2 cellular contexts compared by ENCODE assay signal in the genomic region with DNA sequence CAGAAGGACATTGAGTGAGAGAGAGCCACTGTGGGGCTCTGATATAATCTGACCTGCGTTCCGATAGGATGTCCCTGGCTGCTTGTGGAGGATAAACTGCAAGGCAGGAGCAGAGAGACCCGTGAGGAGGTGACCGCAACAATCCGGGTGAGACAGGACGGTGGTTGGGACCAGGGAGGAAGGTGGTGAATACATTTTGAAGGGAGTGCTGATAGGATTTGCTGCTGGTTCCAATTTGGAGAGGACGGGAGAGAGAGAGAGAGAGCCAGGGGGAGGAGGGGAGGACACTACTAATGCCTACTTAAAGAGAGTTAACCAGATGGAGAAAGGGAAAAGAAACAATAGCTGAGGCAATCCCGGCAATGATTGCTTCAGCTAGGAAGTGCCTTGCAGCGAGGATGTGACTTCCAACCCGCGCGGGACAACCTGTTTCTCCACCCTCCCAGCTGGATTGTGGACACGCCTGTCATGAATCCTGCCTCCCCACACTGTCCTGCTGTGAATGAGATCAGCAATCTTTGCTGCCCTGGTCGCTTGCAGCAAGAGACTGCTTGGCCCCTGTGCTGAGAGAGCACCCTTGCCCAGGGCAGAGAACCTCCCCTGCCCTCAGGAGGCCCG.
TF ChIP-seq lines count a peak whose summit lies in the region.

No MANE protein-coding gene starts in this region.

TF ChIP-seq in HEK293, 187 proteins besides CTCF, POLR2A, EP300 and RAD21 (continued from another document and continues in another):
- 0 out of 2 replicates have a peak, but pooled peaks have one; percentile 5 for TF ChIP-seq ZNF664 (tag by site-specific recombination; IDR thresholded peaks at IDR 0.05)
- no peak for TF ChIP-seq ZNF266 (tag by site-specific recombination; IDR thresholded peaks at IDR 0.05; ENCODE audit: low read depth)
- TF ChIP-seq ZNF335 (tag by site-specific recombination; conservative IDR thresholded peaks at IDR 0.05) = peak; percentile 76
- TF ChIP-seq ZNF704 (tag by site-specific recombination; IDR thresholded peaks at IDR 0.05) = no peak
- no peak for TF ChIP-seq ZNF544 (tag by site-specific recombination; IDR thresholded peaks at IDR 0.05)
- TF ChIP-seq, protein P1, sequence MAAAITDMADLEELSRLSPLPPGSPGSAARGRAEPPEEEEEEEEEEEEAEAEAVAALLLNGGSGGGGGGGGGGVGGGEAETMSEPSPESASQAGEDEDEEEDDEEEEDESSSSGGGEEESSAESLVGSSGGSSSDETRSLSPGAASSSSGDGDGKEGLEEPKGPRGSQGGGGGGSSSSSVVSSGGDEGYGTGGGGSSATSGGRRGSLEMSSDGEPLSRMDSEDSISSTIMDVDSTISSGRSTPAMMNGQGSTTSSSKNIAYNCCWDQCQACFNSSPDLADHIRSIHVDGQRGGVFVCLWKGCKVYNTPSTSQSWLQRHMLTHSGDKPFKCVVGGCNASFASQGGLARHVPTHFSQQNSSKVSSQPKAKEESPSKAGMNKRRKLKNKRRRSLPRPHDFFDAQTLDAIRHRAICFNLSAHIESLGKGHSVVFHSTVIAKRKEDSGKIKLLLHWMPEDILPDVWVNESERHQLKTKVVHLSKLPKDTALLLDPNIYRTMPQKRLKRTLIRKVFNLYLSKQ (tag by site-specific recombination; IDR thresholded peaks at IDR 0.05; ENCODE audit: borderline replicate concordance) = no peak
- TF ChIP-seq KLF10 (tag by site-specific recombination; IDR thresholded peaks at IDR 0.05) = no peak
- TF ChIP-seq ZNF530 (tag by site-specific recombination; IDR thresholded peaks at IDR 0.05; ENCODE audit: low read depth) = no peak
- no peak for TF ChIP-seq ZNF843 (tag by site-specific recombination; IDR thresholded peaks at IDR 0.05)
- TF ChIP-seq ZNF596 (tag by site-specific recombination; IDR thresholded peaks at IDR 0.05) = no peak
- TF ChIP-seq ZBTB21 (tag by site-specific recombination; IDR thresholded peaks at IDR 0.05) = peak; percentile 72; the same call in 1 of the 2 replicates
- TF ChIP-seq TCF7L2 (IDR thresholded peaks at IDR 0.05; ENCODE audit: borderline replicate concordance, low read depth, low read length) = no peak
- TF ChIP-seq GLI4 (tag by site-specific recombination; IDR thresholded peaks at IDR 0.05) = no peak
- TF ChIP-seq KLF9 (tag by site-specific recombination; IDR thresholded peaks at IDR 0.05; ENCODE audit: low read depth) = peak; percentile 25; the same call in 1 of the 2 replicates
- no peak for TF ChIP-seq ZNF311 (tag by site-specific recombination; IDR thresholded peaks at IDR 0.05; ENCODE audit: borderline replicate concordance)
- peak; percentile 55; the same call in 1 of the 2 replicates for TF ChIP-seq ZNF660 (tag by site-specific recombination; IDR thresholded peaks at IDR 0.05)
- TF ChIP-seq KLF1 (tag by site-specific recombination; IDR thresholded peaks at IDR 0.05) = peak; percentile 86
- TF ChIP-seq ZNF76 (tag by site-specific recombination; IDR thresholded peaks at IDR 0.05; ENCODE audit: borderline replicate concordance, low read depth) = 0 out of 2 replicates have a peak, but pooled peaks have one; percentile 18
- TF ChIP-seq ZNF37A (tag by site-specific recombination; IDR thresholded peaks at IDR 0.05) = no peak
- TF ChIP-seq EGR2 (tag by site-specific recombination; IDR thresholded peaks at IDR 0.05; ENCODE audit: low read depth) = no peak
- TF ChIP-seq, protein P2, sequence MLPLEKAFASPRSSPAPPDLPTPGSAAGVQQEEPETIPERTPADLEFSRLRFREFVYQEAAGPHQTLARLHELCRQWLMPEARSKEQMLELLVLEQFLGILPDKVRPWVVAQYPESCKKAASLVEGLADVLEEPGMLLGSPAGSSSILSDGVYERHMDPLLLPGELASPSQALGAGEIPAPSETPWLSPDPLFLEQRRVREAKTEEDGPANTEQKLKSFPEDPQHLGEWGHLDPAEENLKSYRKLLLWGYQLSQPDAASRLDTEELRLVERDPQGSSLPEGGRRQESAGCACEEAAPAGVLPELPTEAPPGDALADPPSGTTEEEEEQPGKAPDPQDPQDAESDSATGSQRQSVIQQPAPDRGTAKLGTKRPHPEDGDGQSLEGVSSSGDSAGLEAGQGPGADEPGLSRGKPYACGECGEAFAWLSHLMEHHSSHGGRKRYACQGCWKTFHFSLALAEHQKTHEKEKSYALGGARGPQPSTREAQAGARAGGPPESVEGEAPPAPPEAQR (tag by site-specific recombination; IDR thresholded peaks at IDR 0.05) = peak; percentile 55; the same call in 1 of the 2 replicates
- no peak for TF ChIP-seq ZNF514 (tag by site-specific recombination; IDR thresholded peaks at IDR 0.05)
- no peak for TF ChIP-seq ZNF132 (tag by site-specific recombination; IDR thresholded peaks at IDR 0.05; ENCODE audit: borderline replicate concordance)
- no peak for TF ChIP-seq ZNF221 (tag by site-specific recombination; IDR thresholded peaks at IDR 0.05; ENCODE audit: borderline replicate concordance)
- TF ChIP-seq ZNF239 (tag by site-specific recombination; IDR thresholded peaks at IDR 0.05) = no peak
- TF ChIP-seq, protein P3, sequence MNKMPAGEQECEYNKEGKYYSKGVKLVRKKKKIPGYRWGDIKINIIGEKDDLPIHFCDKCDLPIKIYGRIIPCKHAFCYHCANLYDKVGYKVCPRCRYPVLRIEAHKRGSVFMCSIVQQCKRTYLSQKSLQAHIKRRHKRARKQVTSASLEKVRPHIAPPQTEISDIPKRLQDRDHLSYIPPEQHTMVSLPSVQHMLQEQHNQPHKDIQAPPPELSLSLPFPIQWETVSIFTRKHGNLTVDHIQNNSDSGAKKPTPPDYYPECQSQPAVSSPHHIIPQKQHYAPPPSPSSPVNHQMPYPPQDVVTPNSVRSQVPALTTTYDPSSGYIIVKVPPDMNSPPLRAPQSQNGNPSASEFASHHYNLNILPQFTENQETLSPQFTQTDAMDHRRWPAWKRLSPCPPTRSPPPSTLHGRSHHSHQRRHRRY (tag by site-specific recombination; IDR thresholded peaks at IDR 0.05) = 0 out of 2 replicates have a peak, but pooled peaks have one; percentile 16
- peak; percentile 96 for TF ChIP-seq ZBTB17 (tag by site-specific recombination; IDR thresholded peaks at IDR 0.05)
- TF ChIP-seq ZNF830 (tag by site-specific recombination; IDR thresholded peaks at IDR 0.05; ENCODE audit: low read depth) = no peak

TF ChIP-seq in SK-N-SH treated with all-trans-retinoic acid at 6 μM for 48 hours, 23 proteins besides CTCF, POLR2A, EP300 and RAD21 (continued from another document):
- TF ChIP-seq CREB5 (CRISPR knock-in tag; IDR thresholded peaks at IDR 0.05; ENCODE audit: low read depth) (no peak), TCF4 (CRISPR knock-in tag; IDR thresholded peaks at IDR 0.05; ENCODE audit: borderline replicate concordance) (no peak), PPARA (CRISPR knock-in tag; IDR thresholded peaks at IDR 0.05; ENCODE audit: borderline replicate concordance) (no peak)
